Comparison of ENCODE assay signal across 20 cellular contexts in genomic region chr2:110662560-110662959, GRCh38. TPM values are rescaled to one million over a fixed set of nuclear protein-coding genes. Genes with fewer than 3 reads are reported as not detected.
DNase-seq lines count a peak whose midpoint lies in the region; ATAC-seq, FAIRE-seq and TF ChIP-seq lines count a peak whose summit lies in the region.
"Had no signal": no experiment of that assay in that cellular context is flagged by ENCODE, and none has a peak within 500 bp of the region (broad histone marks: within the 10 kb centered on the region; RNA-seq: fewer than 3 reads in every experiment).

No MANE protein-coding gene starts in this region.

- no peaks in the 10 kb centered on the region for H4K20me1 ChIP-seq in HepG2 (ENCODE audit: insufficient read depth, low read length)
- H4K20me1 ChIP-seq in fibroblast of lung (ENCODE audit: control insufficient read depth, extremely low read depth, insufficient read depth, low read length): no peaks in the 10 kb centered on the region

- no peak for FAIRE-seq in HepG2 (lab: Jason Lieb, UNC)

- H3K27ac ChIP-seq in HepG2 (ENCODE audit: extremely low read length, insufficient read depth, low read length) (no peak overlapping the region), right lobe of liver (no peak overlapping the region), fibroblast of lung (ENCODE audit: insufficient read depth, low read length) (no peak overlapping the region), mesodermal cell (ENCODE audit: low read depth, low read length, severe bottlenecking) (peak overlapping the region; percentile 39), breast epithelium (no peak overlapping the region)
- H3K27ac ChIP-seq: BLaER1 treated with 17β-estradiol and CSF1 and Interleukin-3, amounts not matched to agents 10 nM and 100 nM; HL-60 had no signal

- 97% methylated on average over 2 of the region's 2 CpGs for WGBS in HepG2 (ENCODE audit: low lambda C conversion rate)
- 100% methylated on average over 2 of the region's 2 CpGs for WGBS in right lobe of liver (ENCODE audit: insufficient coverage, low coverage, low lambda C conversion rate, missing lambda C conversion rate)
- 90 to 100% methylated on average over 1 of the region's 2 CpGs for WGBS in mesodermal cell (ENCODE audit: insufficient coverage in 2 of 2), 2 experiments

- no peak for TF ChIP-seq RAD21 in HepG2 (CRISPR knock-in tag; IDR thresholded peaks at IDR 0.05)

- no TSS peak for BruUV-seq in HepG2 (replicated peaks; lab: Mats Ljungman, UMichigan)

- H3K27me3 ChIP-seq in HepG2 (ENCODE audit: control insufficient read depth in 1 of 2, insufficient read depth in 2 of 2, low read length in 2 of 2): no peaks in the 10 kb centered on the region
- no peaks in the 10 kb centered on the region for H3K27me3 ChIP-seq in right lobe of liver
- H3K27me3 ChIP-seq in fibroblast of lung (ENCODE audit: control insufficient read depth, insufficient read depth, low read length): no peaks in the 10 kb centered on the region
- H3K27me3 ChIP-seq in breast epithelium: no peaks in the 10 kb centered on the region
- H3K27me3 ChIP-seq: BLaER1 treated with 17β-estradiol and CSF1 and Interleukin-3, amounts not matched to agents 10 nM and 100 nM had no signal

- H3K4me1 ChIP-seq in HepG2 (ENCODE audit: insufficient read depth, low read length) (peaks cover 15% of the 10 kb centered on the region), right lobe of liver (no peaks in the 10 kb centered on the region), fibroblast of lung (ENCODE audit: control insufficient read depth, extremely low read depth, insufficient read depth, low read length) (no peaks in the 10 kb centered on the region), mesodermal cell (ENCODE audit: control insufficient read depth, insufficient read depth, low read length, poor library complexity, severe bottlenecking) (peaks cover 16% of the 10 kb centered on the region), breast epithelium (no peaks in the 10 kb centered on the region)
- H3K4me1 ChIP-seq: BLaER1 treated with 17β-estradiol and CSF1 and Interleukin-3, amounts not matched to agents 10 nM and 100 nM; HAP-1 had no signal

- POLR2A ChIA-PET in HepG2 (lab: Yijun Ruan, JAX): no interaction called here

- H3K36me3 ChIP-seq in HepG2 (replicated peaks in 1 of 2; ENCODE audit: control insufficient read depth in 1 of 2, insufficient read depth in 2 of 2, low read length in 2 of 2): peaks cover 22 to 90% of the 10 kb centered on the region in 2 experiments
- no peaks in the 10 kb centered on the region for H3K36me3 ChIP-seq in right lobe of liver
- H3K36me3 ChIP-seq in fibroblast of lung (ENCODE audit: control insufficient read depth, insufficient read depth, low read length): peaks cover 9% of the 10 kb centered on the region
- peaks cover 77% of the 10 kb centered on the region for H3K36me3 ChIP-seq in mesodermal cell (ENCODE audit: control insufficient read depth, insufficient read depth, low read length)
- no peaks in the 10 kb centered on the region for H3K36me3 ChIP-seq in breast epithelium

- CTCF ChIA-PET in HepG2 (lab: Yijun Ruan, JAX; ENCODE audit: low intra/inter-chr PET ratio, low total read pairs): no interaction called here

- H3K79me2 ChIP-seq in HepG2 (ENCODE audit: insufficient read depth, low read length) (peaks cover 5% of the 10 kb centered on the region), fibroblast of lung (ENCODE audit: control insufficient read depth, insufficient read depth, low read length) (peaks cover 5% of the 10 kb centered on the region)

- no peak for ATAC-seq in HepG2
- ATAC-seq in right lobe of liver: no peak
- ATAC-seq in HG03097 (IDR thresholded peaks at IDR 0.05; ENCODE audit: low FRiP score, unreplicated experiment): no peak
- ATAC-seq: Panc1, Right ventricle myocardium inferior had no signal

- H3K9ac ChIP-seq in HepG2 (ENCODE audit: insufficient read depth, low read depth, low read length) (no peak overlapping the region), fibroblast of lung (ENCODE audit: insufficient read depth, low read length) (no peak overlapping the region)
- H3K9ac ChIP-seq: BLaER1 treated with 17β-estradiol and CSF1 and Interleukin-3, amounts not matched to agents 10 nM and 100 nM had no signal

- H3K9me3 ChIP-seq in HepG2 (ENCODE audit: low read length) (no peaks in the 10 kb centered on the region), right lobe of liver (no peaks in the 10 kb centered on the region), fibroblast of lung (ENCODE audit: control insufficient read depth, insufficient read depth, low read depth, low read length) (no peaks in the 10 kb centered on the region), mesodermal cell (ENCODE audit: control insufficient read depth, low read length) (no peaks in the 10 kb centered on the region), breast epithelium (no peaks in the 10 kb centered on the region)
- H3K9me3 ChIP-seq: BLaER1 treated with 17β-estradiol and CSF1 and Interleukin-3, amounts not matched to agents 10 nM and 100 nM; HAP-1 had no signal

- no peak for TF ChIP-seq CTCF in HepG2 (CRISPR knock-in tag; IDR thresholded peaks at IDR 0.05)
- TF ChIP-seq CTCF in right lobe of liver (IDR thresholded peaks at IDR 0.05): no peak
- TF ChIP-seq CTCF in fibroblast of lung (conservative IDR thresholded peaks at IDR 0.05 in 1 of 2, IDR thresholded peaks at IDR 0.05 in 1 of 2; ENCODE audit: low read depth in 1 of 2, low read length in 2 of 2): no peak
- no peak for TF ChIP-seq CTCF in breast epithelium (IDR thresholded peaks at IDR 0.05)

- intact Hi-C loops in HepG2 (cut with micrococcal nuclease; ENCODE audit: unreplicated experiment): no loop called here
- intact Hi-C loops in right lobe of liver (cut with DNase I): no loop called here
- intact Hi-C loops in breast epithelium (cut with DNase I; ENCODE audit: low total_unique reads): no loop called here

- TF ChIP-seq POLR2A in HepG2 (IDR thresholded peaks at IDR 0.05; ENCODE audit: insufficient read depth in 1 of 2, low read depth in 2 of 2, low read length in 2 of 2) (no peak), right lobe of liver (IDR thresholded peaks at IDR 0.05) (no peak), breast epithelium (IDR thresholded peaks at IDR 0.05) (no peak)

- H3K4me2 ChIP-seq in HepG2 (ENCODE audit: low read depth, low read length) (no peak overlapping the region), fibroblast of lung (ENCODE audit: extremely low read depth, insufficient read depth, low read length) (no peak overlapping the region)
- H3K4me2 ChIP-seq: BLaER1 treated with 17β-estradiol and CSF1 and Interleukin-3, amounts not matched to agents 10 nM and 100 nM had no signal

- H3K4me3 ChIP-seq in HepG2 (replicated peaks in 1 of 3; ENCODE audit: insufficient read depth in 1 of 3, low read depth in 2 of 3, low read length in 3 of 3): no peak overlapping the region
- H3K4me3 ChIP-seq in right lobe of liver: no peak overlapping the region
- no peak overlapping the region for H3K4me3 ChIP-seq in fibroblast of lung (replicated peaks in 1 of 4; ENCODE audit: control extremely low read depth in 1 of 4, insufficient read depth in 1 of 4, low read depth in 3 of 4, low read length in 4 of 4)
- H3K4me3 ChIP-seq in mesodermal cell (ENCODE audit: extremely low read depth, insufficient read depth, low read length, poor library complexity, severe bottlenecking): no peak overlapping the region
- no peak overlapping the region for H3K4me3 ChIP-seq in breast epithelium
- H3K4me3 ChIP-seq: BLaER1 treated with 17β-estradiol and CSF1 and Interleukin-3, amounts not matched to agents 10 nM and 100 nM; HAP-1 had no signal

- TF ChIP-seq EP300 in HepG2 (IDR thresholded peaks at IDR 0.05; ENCODE audit: low read depth in 2 of 2, low read length in 2 of 2) (no peak), HepG2 (CRISPR knock-in tag; IDR thresholded peaks at IDR 0.05; ENCODE audit: borderline replicate concordance) (no peak)

- H2AFZ ChIP-seq in HepG2 (ENCODE audit: low read length): no peak overlapping the region
- no peak overlapping the region for H2AFZ ChIP-seq in fibroblast of lung (ENCODE audit: low read length)

- in situ Hi-C loops in HepG2 (cut with HindIII; ENCODE audit: extremely low pct_ligation_motif_present, low pct_unique_long_range_greater_than_20kb): no loop called here

- DNase-seq in HepG2 (ENCODE audit: low spot score): no peak
- no peak for DNase-seq in right lobe of liver
- DNase-seq in fibroblast of lung (ENCODE audit: low read depth in 2 of 2): peak; percentile 31 to 33
- DNase-seq in DMS 273 (lab: John Stamatoyannopoulos, UW; ENCODE audit: unreplicated experiment): no peak
- no peak for DNase-seq in breast epithelium (ENCODE audit: low spot score in 2 of 2)
- DNase-seq in GM19240 (ENCODE audit: insufficient read length, low spot score): no peak
- DNase-seq: 8988T, DMS 273 treated with DMSO at 0.1 percent for 48 hours, KG1, NCI-H1092, NCI-H1694, NCI-H446 treated with DMSO at 0.1 percent for 48 hours, NCI-H82 had no signal

RNA-seq across cellular contexts. Expression of gene BUB1, which starts 15.3 kb away (rescaled TPM):
- total RNA-seq in HepG2 (2016; rRNA removed; fragmentation: Illumina TruSeq; extraction: Trizol) (52.6 and 84.1 TPM in 2 replicates), right lobe of liver (1 to 10 TPM in 3 of 6 experiments, under 1 TPM in 3; 0.33 to 3.3 (median 1.4) TPM), fibroblast of lung (3.9 and 11.2 TPM in 2 replicates), breast epithelium (1 to 10 TPM in 2 of 3 donors, under 1 TPM in 1; 0.66 to 2.5 (median 2.2) TPM)
- 14.4 and 21.2 TPM in 2 replicates for total RNA-seq in HepG2 (2016; cell fraction: cytosol; rRNA removed; fragmentation: Illumina TruSeq; extraction: Trizol; ENCODE audit: low read depth)
- 53.4 and 80.3 TPM in 2 replicates for total RNA-seq in HepG2 (2016; cell fraction: insoluble cytoplasmic fraction; rRNA removed; fragmentation: Illumina TruSeq; extraction: Trizol)
- total RNA-seq in HepG2 (2016; cell fraction: membrane; rRNA removed; fragmentation: Illumina TruSeq; extraction: Trizol): 21.2 and 25.6 TPM in 2 replicates
- 62.6 and 67.1 TPM in 2 replicates for total RNA-seq in HepG2 (2016; cell fraction: nucleus; rRNA removed; fragmentation: Illumina TruSeq; extraction: Trizol)
- polyA plus RNA-seq in HepG2 (2011; rRNA removed) (15.2 and 27.8 TPM in 2 replicates), fibroblast of lung (9.9 and 37.5 TPM in 2 replicates)
- 12.7 and 14.5 TPM in 2 replicates for polyA plus RNA-seq in HepG2 (2011; cell fraction: cytosol; rRNA removed)
- polyA plus RNA-seq in HepG2 (2011; cell fraction: nucleus; rRNA removed): 11.0 and 14.9 TPM in 2 replicates
- polyA plus RNA-seq in HepG2 (2012): 12.0 and 29.8 TPM in 2 replicates
- 6.3 and 8.5 TPM in 2 replicates for polyA plus RNA-seq in HepG2 (2016; cell fraction: cytosol; fragmentation: Illumina TruSeq; extraction: Trizol; ENCODE audit: low read depth)
- polyA plus RNA-seq in HepG2 (2016; cell fraction: insoluble cytoplasmic fraction; fragmentation: Illumina TruSeq; extraction: Trizol; ENCODE audit: low read depth): 66.9 and 69.6 TPM in 2 replicates
- 8.4 and 12.9 TPM in 2 replicates for polyA plus RNA-seq in HepG2 (2016; cell fraction: membrane; fragmentation: Illumina TruSeq; extraction: Trizol; ENCODE audit: low read depth)
- 38.8 and 40.6 TPM in 2 replicates for polyA plus RNA-seq in HepG2 (2016; cell fraction: nucleus; fragmentation: Illumina TruSeq; extraction: Trizol; ENCODE audit: insufficient read depth, low read depth)
- 37.0 and 58.7 TPM in 2 replicates for polyA minus RNA-seq in HepG2 (2011; rRNA and poly(A)+ RNA removed; ENCODE audit: low replicate concordance)
- polyA minus RNA-seq in HepG2 (2011; cell fraction: cytosol; rRNA and poly(A)+ RNA removed): 18.4 and 31.0 TPM in 2 replicates
- polyA minus RNA-seq in HepG2 (2011; cell fraction: nucleus; rRNA and poly(A)+ RNA removed): 74.3 and 94.2 TPM in 2 replicates
- polyA plus RNA-seq in fibroblast of lung (2012): 6.3 and 23.1 TPM in 2 replicates
- polyA minus RNA-seq in fibroblast of lung (ENCODE audit: low replicate concordance): 2.4 and 10.3 TPM in 2 replicates
- polyA plus RNA-seq in mesodermal cell (2013, experiment 1 of 2): 69.7 TPM
- polyA plus RNA-seq in mesodermal cell (2013, experiment 2 of 2): 83.9 TPM

Comparison
In these comparisons a context has a peak if more than half of its experiments do, and no peak if none do; other contexts are left out.
1. DNase-seq: peak in fibroblast of lung (2 of 2); none in HepG2 (single experiment), right lobe of liver (0 of 3), DMS 273 (single experiment), breast epithelium (0 of 2) and GM19240 (single experiment).